ENCODE assay signal across 1 cellular context in the genomic region with DNA sequence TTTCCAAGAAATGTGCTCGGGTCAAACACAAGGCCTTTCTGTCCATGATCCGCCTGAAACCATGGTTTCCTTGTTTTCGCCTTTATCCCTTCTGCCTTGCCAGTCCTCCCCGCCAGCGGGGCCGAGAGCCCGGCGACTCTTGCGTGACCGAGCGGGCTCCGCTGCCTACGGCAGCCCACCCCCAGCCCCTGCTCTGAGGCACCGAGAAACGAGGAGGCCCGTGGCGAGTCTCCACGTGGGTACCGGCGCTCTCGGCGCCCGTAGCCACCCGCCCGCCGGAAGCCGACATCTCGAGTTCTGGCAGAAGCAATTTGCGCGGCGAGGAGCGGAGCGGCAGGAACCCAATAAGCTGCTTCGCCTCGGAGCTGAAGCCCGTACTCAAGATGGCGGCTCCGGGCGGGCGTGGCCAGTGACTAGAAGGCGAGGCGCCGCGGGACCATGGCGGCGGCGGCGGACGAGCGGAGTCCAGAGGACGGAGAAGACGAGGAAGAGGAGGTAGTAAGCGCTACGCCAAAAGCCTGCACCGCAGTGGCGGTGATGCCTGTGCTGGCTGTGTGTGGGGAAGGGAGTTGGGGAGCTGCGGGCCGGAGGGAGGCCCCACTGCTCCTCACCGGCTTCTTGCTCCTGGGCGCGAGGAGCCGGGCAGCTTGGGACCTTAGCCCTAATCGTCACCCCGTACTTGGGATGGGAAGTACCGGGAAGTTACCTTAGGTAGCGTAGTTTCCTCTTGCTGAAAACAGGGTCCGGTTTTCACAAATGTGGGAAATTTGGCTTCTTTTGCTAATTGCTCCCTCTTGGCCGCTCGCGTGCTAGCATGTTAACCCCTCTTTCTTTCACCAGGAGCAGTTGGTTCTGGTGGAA.
TF ChIP-seq lines count a peak whose summit lies in the region.

A gene with protein sequence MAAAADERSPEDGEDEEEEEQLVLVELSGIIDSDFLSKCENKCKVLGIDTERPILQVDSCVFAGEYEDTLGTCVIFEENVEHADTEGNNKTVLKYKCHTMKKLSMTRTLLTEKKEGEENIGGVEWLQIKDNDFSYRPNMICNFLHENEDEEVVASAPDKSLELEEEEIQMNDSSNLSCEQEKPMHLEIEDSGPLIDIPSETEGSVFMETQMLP (plus strand): TSS at position 375 of the 861 bp plus-strand sequence. CDS start 64 bp downstream, at position 439.

TF ChIP-seq in HepG2, 621 proteins besides CTCF, POLR2A, EP300 and RAD21 (continued from another document and continues in another):
- no peak for TF ChIP-seq ZNF10 (CRISPR knock-in tag; IDR thresholded peaks at IDR 0.05; ENCODE audit: borderline replicate concordance, low read depth)
- TF ChIP-seq, protein P1, sequence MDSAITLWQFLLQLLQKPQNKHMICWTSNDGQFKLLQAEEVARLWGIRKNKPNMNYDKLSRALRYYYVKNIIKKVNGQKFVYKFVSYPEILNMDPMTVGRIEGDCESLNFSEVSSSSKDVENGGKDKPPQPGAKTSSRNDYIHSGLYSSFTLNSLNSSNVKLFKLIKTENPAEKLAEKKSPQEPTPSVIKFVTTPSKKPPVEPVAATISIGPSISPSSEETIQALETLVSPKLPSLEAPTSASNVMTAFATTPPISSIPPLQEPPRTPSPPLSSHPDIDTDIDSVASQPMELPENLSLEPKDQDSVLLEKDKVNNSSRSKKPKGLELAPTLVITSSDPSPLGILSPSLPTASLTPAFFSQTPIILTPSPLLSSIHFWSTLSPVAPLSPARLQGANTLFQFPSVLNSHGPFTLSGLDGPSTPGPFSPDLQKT (CRISPR knock-in tag; IDR thresholded peaks at IDR 0.05; ENCODE audit: borderline replicate concordance): peak; percentile 38; the same call in 1 of the 2 replicates
- TF ChIP-seq, protein P2, sequence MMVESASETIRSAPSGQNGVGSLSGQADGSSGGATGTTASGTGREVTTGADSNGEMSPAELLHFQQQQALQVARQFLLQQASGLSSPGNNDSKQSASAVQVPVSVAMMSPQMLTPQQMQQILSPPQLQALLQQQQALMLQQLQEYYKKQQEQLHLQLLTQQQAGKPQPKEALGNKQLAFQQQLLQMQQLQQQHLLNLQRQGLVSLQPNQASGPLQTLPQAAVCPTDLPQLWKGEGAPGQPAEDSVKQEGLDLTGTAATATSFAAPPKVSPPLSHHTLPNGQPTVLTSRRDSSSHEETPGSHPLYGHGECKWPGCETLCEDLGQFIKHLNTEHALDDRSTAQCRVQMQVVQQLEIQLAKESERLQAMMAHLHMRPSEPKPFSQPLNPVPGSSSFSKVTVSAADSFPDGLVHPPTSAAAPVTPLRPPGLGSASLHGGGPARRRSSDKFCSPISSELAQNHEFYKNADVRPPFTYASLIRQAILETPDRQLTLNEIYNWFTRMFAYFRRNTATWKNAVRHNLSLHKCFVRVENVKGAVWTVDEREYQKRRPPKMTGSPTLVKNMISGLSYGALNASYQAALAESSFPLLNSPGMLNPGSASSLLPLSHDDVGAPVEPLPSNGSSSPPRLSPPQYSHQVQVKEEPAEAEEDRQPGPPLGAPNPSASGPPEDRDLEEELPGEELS (CRISPR knock-in tag; IDR thresholded peaks at IDR 0.05): no peak; the same call in 1 of the 2 replicates
- TF ChIP-seq HMG20B (CRISPR knock-in tag; conservative IDR thresholded peaks at IDR 0.05): peak; percentile 57; the same call in 1 of the 2 replicates
- TF ChIP-seq, protein P3, sequence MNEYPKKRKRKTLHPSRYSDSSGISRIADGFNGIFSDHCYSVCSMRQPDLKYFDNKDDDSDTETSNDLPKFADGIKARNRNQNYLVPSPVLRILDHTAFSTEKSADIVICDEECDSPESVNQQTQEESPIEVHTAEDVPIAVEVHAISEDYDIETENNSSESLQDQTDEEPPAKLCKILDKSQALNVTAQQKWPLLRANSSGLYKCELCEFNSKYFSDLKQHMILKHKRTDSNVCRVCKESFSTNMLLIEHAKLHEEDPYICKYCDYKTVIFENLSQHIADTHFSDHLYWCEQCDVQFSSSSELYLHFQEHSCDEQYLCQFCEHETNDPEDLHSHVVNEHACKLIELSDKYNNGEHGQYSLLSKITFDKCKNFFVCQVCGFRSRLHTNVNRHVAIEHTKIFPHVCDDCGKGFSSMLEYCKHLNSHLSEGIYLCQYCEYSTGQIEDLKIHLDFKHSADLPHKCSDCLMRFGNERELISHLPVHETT (CRISPR knock-in tag; conservative IDR thresholded peaks at IDR 0.05): peak; percentile 74
- TF ChIP-seq KLF9 (CRISPR knock-in tag; IDR thresholded peaks at IDR 0.05; ENCODE audit: low read depth): 0 out of 2 replicates have a peak, but pooled peaks have one; percentile 78
- TF ChIP-seq ATF7-NPFF (CRISPR knock-in tag; IDR thresholded peaks at IDR 0.05; ENCODE audit: low read depth): peak; percentile 91
- TF ChIP-seq, protein P4, sequence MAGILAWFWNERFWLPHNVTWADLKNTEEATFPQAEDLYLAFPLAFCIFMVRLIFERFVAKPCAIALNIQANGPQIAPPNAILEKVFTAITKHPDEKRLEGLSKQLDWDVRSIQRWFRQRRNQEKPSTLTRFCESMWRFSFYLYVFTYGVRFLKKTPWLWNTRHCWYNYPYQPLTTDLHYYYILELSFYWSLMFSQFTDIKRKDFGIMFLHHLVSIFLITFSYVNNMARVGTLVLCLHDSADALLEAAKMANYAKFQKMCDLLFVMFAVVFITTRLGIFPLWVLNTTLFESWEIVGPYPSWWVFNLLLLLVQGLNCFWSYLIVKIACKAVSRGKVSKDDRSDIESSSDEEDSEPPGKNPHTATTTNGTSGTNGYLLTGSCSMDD (CRISPR knock-in tag; IDR thresholded peaks at IDR 0.05): no peak
- TF ChIP-seq ZFP36 (IDR thresholded peaks at IDR 0.05; ENCODE audit: borderline replicate concordance, low read depth, low read length, partially characterized antibody): no peak
- TF ChIP-seq, protein P5, sequence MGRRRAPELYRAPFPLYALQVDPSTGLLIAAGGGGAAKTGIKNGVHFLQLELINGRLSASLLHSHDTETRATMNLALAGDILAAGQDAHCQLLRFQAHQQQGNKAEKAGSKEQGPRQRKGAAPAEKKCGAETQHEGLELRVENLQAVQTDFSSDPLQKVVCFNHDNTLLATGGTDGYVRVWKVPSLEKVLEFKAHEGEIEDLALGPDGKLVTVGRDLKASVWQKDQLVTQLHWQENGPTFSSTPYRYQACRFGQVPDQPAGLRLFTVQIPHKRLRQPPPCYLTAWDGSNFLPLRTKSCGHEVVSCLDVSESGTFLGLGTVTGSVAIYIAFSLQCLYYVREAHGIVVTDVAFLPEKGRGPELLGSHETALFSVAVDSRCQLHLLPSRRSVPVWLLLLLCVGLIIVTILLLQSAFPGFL (CRISPR knock-in tag; IDR thresholded peaks at IDR 0.05): no peak
- TF ChIP-seq, protein P6, sequence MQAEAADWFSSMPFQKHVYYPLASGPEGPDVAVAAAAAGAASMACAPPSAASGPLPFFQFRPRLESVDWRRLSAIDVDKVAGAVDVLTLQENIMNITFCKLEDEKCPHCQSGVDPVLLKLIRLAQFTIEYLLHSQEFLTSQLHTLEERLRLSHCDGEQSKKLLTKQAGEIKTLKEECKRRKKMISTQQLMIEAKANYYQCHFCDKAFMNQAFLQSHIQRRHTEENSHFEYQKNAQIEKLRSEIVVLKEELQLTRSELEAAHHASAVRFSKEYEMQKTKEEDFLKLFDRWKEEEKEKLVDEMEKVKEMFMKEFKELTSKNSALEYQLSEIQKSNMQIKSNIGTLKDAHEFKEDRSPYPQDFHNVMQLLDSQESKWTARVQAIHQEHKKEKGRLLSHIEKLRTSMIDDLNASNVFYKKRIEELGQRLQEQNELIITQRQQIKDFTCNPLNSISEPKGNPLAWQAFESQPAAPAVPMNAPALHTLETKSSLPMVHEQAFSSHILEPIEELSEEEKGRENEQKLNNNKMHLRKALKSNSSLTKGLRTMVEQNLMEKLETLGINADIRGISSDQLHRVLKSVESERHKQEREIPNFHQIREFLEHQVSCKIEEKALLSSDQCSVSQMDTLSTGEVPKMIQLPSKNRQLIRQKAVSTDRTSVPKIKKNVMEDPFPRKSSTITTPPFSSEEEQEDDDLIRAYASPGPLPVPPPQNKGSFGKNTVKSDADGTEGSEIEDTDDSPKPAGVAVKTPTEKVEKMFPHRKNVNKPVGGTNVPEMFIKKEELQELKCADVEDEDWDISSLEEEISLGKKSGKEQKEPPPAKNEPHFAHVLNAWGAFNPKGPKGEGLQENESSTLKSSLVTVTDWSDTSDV (CRISPR knock-in tag; IDR thresholded peaks at IDR 0.05): peak; percentile 95; the same call in 1 of the 2 replicates
- TF ChIP-seq RXRA (CRISPR knock-in tag; IDR thresholded peaks at IDR 0.05): peak; percentile 86
- peak; percentile 88 for TF ChIP-seq ZNF883 (CRISPR knock-in tag; IDR thresholded peaks at IDR 0.05; ENCODE audit: not compliant biosample characterization)
- TF ChIP-seq, protein P7, sequence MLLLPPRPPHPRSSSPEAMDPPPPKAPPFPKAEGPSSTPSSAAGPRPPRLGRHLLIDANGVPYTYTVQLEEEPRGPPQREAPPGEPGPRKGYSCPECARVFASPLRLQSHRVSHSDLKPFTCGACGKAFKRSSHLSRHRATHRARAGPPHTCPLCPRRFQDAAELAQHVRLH (CRISPR knock-in tag; IDR thresholded peaks at IDR 0.05; ENCODE audit: borderline replicate concordance, low read depth): peak; percentile 98
- peak; percentile 80 for TF ChIP-seq ARNT2 (CRISPR knock-in tag; IDR thresholded peaks at IDR 0.05; ENCODE audit: low read depth)
- TF ChIP-seq ZNF782 (CRISPR knock-in tag; IDR thresholded peaks at IDR 0.05; ENCODE audit: borderline replicate concordance): peak; percentile 68; the same call in 1 of the 2 replicates
- TF ChIP-seq MED13 (CRISPR knock-in tag; IDR thresholded peaks at IDR 0.05): peak; percentile 78; the same call in 1 of the 2 replicates
- no peak for TF ChIP-seq NBN (conservative IDR thresholded peaks at IDR 0.05)
- peak; percentile 87; the same call in 1 of the 2 replicates for TF ChIP-seq ZNF709 (CRISPR knock-in tag; IDR thresholded peaks at IDR 0.05)
- 0 out of 2 replicates have a peak, but pooled peaks have one; percentile 1 for TF ChIP-seq ZNF672 (CRISPR knock-in tag; IDR thresholded peaks at IDR 0.05)
- 0 out of 2 replicates have a peak, but pooled peaks have one; percentile 14 for TF ChIP-seq ZFYVE20 (CRISPR knock-in tag; IDR thresholded peaks at IDR 0.05; ENCODE audit: borderline replicate concordance, low read depth)
- TF ChIP-seq ZNF746 (CRISPR knock-in tag; IDR thresholded peaks at IDR 0.05): no peak; the same call in 1 of the 2 replicates
- TF ChIP-seq, protein P8, sequence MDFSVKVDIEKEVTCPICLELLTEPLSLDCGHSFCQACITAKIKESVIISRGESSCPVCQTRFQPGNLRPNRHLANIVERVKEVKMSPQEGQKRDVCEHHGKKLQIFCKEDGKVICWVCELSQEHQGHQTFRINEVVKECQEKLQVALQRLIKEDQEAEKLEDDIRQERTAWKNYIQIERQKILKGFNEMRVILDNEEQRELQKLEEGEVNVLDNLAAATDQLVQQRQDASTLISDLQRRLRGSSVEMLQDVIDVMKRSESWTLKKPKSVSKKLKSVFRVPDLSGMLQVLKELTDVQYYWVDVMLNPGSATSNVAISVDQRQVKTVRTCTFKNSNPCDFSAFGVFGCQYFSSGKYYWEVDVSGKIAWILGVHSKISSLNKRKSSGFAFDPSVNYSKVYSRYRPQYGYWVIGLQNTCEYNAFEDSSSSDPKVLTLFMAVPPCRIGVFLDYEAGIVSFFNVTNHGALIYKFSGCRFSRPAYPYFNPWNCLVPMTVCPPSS (IDR thresholded peaks at IDR 0.05): no peak
- no peak for TF ChIP-seq SNRNP70 (IDR thresholded peaks at IDR 0.05; ENCODE audit: low read depth, low read length)
- TF ChIP-seq ZMYM3 (CRISPR knock-in tag; IDR thresholded peaks at IDR 0.05): peak; percentile 73
- TF ChIP-seq, protein P9, sequence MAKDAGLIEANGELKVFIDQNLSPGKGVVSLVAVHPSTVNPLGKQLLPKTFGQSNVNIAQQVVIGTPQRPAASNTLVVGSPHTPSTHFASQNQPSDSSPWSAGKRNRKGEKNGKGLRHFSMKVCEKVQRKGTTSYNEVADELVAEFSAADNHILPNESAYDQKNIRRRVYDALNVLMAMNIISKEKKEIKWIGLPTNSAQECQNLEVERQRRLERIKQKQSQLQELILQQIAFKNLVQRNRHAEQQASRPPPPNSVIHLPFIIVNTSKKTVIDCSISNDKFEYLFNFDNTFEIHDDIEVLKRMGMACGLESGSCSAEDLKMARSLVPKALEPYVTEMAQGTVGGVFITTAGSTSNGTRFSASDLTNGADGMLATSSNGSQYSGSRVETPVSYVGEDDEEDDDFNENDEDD (CRISPR knock-in tag; IDR thresholded peaks at IDR 0.05; ENCODE audit: borderline replicate concordance): peak; percentile 83; the same call in 1 of the 2 replicates
- TF ChIP-seq, protein P10, sequence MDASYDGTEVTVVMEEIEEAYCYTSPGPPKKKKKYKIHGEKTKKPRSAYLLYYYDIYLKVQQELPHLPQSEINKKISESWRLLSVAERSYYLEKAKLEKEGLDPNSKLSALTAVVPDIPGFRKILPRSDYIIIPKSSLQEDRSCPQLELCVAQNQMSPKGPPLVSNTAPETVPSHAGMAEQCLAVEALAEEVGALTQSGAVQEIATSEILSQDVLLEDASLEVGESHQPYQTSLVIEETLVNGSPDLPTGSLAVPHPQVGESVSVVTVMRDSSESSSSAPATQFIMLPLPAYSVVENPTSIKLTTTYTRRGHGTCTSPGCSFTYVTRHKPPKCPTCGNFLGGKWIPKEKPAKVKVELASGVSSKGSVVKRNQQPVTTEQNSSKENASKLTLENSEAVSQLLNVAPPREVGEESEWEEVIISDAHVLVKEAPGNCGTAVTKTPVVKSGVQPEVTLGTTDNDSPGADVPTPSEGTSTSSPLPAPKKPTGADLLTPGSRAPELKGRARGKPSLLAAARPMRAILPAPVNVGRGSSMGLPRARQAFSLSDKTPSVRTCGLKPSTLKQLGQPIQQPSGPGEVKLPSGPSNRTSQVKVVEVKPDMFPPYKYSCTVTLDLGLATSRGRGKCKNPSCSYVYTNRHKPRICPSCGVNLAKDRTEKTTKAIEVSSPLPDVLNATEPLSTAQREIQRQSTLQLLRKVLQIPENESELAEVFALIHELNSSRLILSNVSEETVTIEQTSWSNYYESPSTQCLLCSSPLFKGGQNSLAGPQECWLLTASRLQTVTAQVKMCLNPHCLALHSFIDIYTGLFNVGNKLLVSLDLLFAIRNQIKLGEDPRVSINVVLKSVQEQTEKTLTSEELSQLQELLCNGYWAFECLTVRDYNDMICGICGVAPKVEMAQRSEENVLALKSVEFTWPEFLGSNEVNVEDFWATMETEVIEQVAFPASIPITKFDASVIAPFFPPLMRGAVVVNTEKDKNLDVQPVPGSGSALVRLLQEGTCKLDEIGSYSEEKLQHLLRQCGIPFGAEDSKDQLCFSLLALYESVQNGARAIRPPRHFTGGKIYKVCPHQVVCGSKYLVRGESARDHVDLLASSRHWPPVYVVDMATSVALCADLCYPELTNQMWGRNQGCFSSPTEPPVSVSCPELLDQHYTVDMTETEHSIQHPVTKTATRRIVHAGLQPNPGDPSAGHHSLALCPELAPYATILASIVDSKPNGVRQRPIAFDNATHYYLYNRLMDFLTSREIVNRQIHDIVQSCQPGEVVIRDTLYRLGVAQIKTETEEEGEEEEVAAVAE (CRISPR knock-in tag; IDR thresholded peaks at IDR 0.05; ENCODE audit: borderline replicate concordance): peak; percentile 87
- TF ChIP-seq ZNF839 (CRISPR knock-in tag; IDR thresholded peaks at IDR 0.05; ENCODE audit: borderline replicate concordance): no peak
- peak; percentile 83 for TF ChIP-seq ZBTB20 (CRISPR knock-in tag; IDR thresholded peaks at IDR 0.05; ENCODE audit: borderline replicate concordance, low read depth)
- 0 out of 2 replicates have a peak, but pooled peaks have one; percentile 47 for TF ChIP-seq PCBP1 (IDR thresholded peaks at IDR 0.05; ENCODE audit: borderline replicate concordance, low read depth, low read length)
- no peak for TF ChIP-seq RNF2 (conservative IDR thresholded peaks at IDR 0.05; ENCODE audit: low read depth)
- peak; percentile 82 for TF ChIP-seq ZNF317 (CRISPR knock-in tag; IDR thresholded peaks at IDR 0.05)
- peak; percentile 59 for TF ChIP-seq FOXA3 (CRISPR knock-in tag; IDR thresholded peaks at IDR 0.05)
- no peak; the same call in 1 of the 2 replicates for TF ChIP-seq HNRNPUL1 (IDR thresholded peaks at IDR 0.05; ENCODE audit: low read depth, low read length)
- 0 out of 2 replicates have a peak, but pooled peaks have one; percentile 47 for TF ChIP-seq FOXK1 (CRISPR knock-in tag; IDR thresholded peaks at IDR 0.05; ENCODE audit: borderline replicate concordance, low read depth)
- TF ChIP-seq ZFAT (CRISPR knock-in tag; conservative IDR thresholded peaks at IDR 0.05): no peak
